Comparison of ENCODE assay signal across 6 cellular contexts in genomic region chr2:242079792-242080191, GRCh38.
DNase-seq lines count a peak whose midpoint lies in the region; ATAC-seq, FAIRE-seq and TF ChIP-seq lines count a peak whose summit lies in the region.
"Not testable (repeated sequence)": the region's sequence is repeated elsewhere in the genome, so short reads cannot be mapped to it uniquely, and the experiment has no call there.

No MANE protein-coding gene starts in this region.

- not testable (repeated sequence) for H2AFZ ChIP-seq in K562 (ENCODE audit: low read depth, low read length); HepG2 (ENCODE audit: low read length)

- intact Hi-C loops in K562 (cut with micrococcal nuclease); heart left ventricle (cut with DNase I); right cardiac atrium (cut with DNase I); HepG2 (cut with micrococcal nuclease; ENCODE audit: unreplicated experiment); right lobe of liver (cut with DNase I); pancreas (cut with DNase I): not testable (repeated sequence)

- not testable (repeated sequence) for H3K4me3 ChIP-seq in K562; heart left ventricle; right cardiac atrium (ENCODE audit: low read length); HepG2 (replicated peaks in 1 of 3; ENCODE audit: insufficient read depth in 1 of 3, low read depth in 2 of 3, low read length in 3 of 3); right lobe of liver; pancreas

- in situ Hi-C loops in K562 (cut with MboI); HepG2 (cut with HindIII; ENCODE audit: extremely low pct_ligation_motif_present, low pct_unique_long_range_greater_than_20kb): not testable (repeated sequence)

- TF ChIP-seq EP300 in K562 (IDR thresholded peaks at IDR 0.05; ENCODE audit: low read length); HepG2 (IDR thresholded peaks at IDR 0.05; ENCODE audit: low read depth in 2 of 2, low read length in 2 of 2); HepG2 (CRISPR knock-in tag; IDR thresholded peaks at IDR 0.05; ENCODE audit: borderline replicate concordance): not testable (repeated sequence)

- not testable (repeated sequence) for H3K79me2 ChIP-seq in K562 (ENCODE audit: control insufficient read depth, insufficient read depth, low read length); HepG2 (ENCODE audit: insufficient read depth, low read length)

- H4K20me1 ChIP-seq in K562 (replicated peaks; ENCODE audit: control insufficient read depth, insufficient read depth, low read length); HepG2 (ENCODE audit: insufficient read depth, low read length): not testable (repeated sequence)

- H3K27ac ChIP-seq in K562 (ENCODE audit: extremely low read depth, low read depth, low read length): not testable (repeated sequence)
- H3K27ac ChIP-seq in heart left ventricle (peak overlapping the region in 7 of 12 donors; percentile 30 to 77 (median 53)), right cardiac atrium (ENCODE audit: low read length) (peak overlapping the region; percentile 72), HepG2 (ENCODE audit: extremely low read length, insufficient read depth, low read length) (peak overlapping the region; percentile 100), right lobe of liver (peak overlapping the region; percentile 87 to 96 (median 89)), pancreas (peak overlapping the region; percentile 86 to 93 (median 90))

- ATAC-seq in K562, heart left ventricle, right cardiac atrium, HepG2, right lobe of liver: not testable (repeated sequence)
- peak; percentile 50 to 77 (median 59) for ATAC-seq in pancreas

- TF ChIP-seq CTCF in K562 (IDR thresholded peaks at IDR 0.05 in 2 of 3, conservative IDR thresholded peaks at IDR 0.05 in 1 of 3; ENCODE audit: insufficient read depth in 2 of 3, low read depth in 1 of 3, low read length in 3 of 3); heart left ventricle (IDR thresholded peaks at IDR 0.05); HepG2 (CRISPR knock-in tag; IDR thresholded peaks at IDR 0.05); right lobe of liver (IDR thresholded peaks at IDR 0.05); pancreas (IDR thresholded peaks at IDR 0.05): not testable (repeated sequence)

- not testable (repeated sequence) for TF ChIP-seq RAD21 in K562 (CRISPR knock-in tag; conservative IDR thresholded peaks at IDR 0.05 in 1 of 2, IDR thresholded peaks at IDR 0.05 in 1 of 2); HepG2 (CRISPR knock-in tag; IDR thresholded peaks at IDR 0.05)

- not testable (repeated sequence) for H3K36me3 ChIP-seq in K562 (ENCODE audit: control insufficient read depth, insufficient read depth, low read length); heart left ventricle; HepG2 (replicated peaks in 1 of 2; ENCODE audit: control insufficient read depth in 1 of 2, insufficient read depth in 2 of 2, low read length in 2 of 2); right lobe of liver; pancreas

- not testable (repeated sequence) for TF ChIP-seq POLR2A in K562 (conservative IDR thresholded peaks at IDR 0.05); heart left ventricle (IDR thresholded peaks at IDR 0.05); HepG2 (IDR thresholded peaks at IDR 0.05; ENCODE audit: insufficient read depth in 1 of 2, low read depth in 2 of 2, low read length in 2 of 2); right lobe of liver (IDR thresholded peaks at IDR 0.05)

- POLR2A ChIA-PET in K562 (lab: Yijun Ruan, JAX): not testable (repeated sequence)
- POLR2A ChIA-PET in HepG2 (lab: Yijun Ruan, JAX): interaction anchor here (2.6 kb wide), 1 partner anchor 8 kb away, joined by 10 read pairs; no protein-coding TSS in a partner anchor

- not testable (repeated sequence) for H3K9ac ChIP-seq in K562 (ENCODE audit: insufficient read depth in 1 of 2, low read depth in 2 of 2, low read length in 2 of 2)
- H3K9ac ChIP-seq in HepG2 (ENCODE audit: insufficient read depth, low read depth, low read length): peak overlapping the region; percentile 83

- H3K9me1 ChIP-seq in K562 (ENCODE audit: control insufficient read depth, insufficient read depth, low read length): not testable (repeated sequence)

- BruUV-seq in K562 (replicated peaks; lab: Mats Ljungman, UMichigan); HepG2 (replicated peaks; lab: Mats Ljungman, UMichigan): not testable (repeated sequence)

- not testable (repeated sequence) for DNase-seq in K562 (ENCODE audit: extremely low read depth in 1 of 4, low spot score in 3 of 4); heart left ventricle; right cardiac atrium; HepG2 (ENCODE audit: low spot score); right lobe of liver
- peak in 3 of 6 donors; percentile 44 to 74 (median 47) for DNase-seq in pancreas

- H3K4me2 ChIP-seq in K562 (ENCODE audit: insufficient read depth, low read length); HepG2 (ENCODE audit: low read depth, low read length): not testable (repeated sequence)

- not testable (repeated sequence) for H3K4me1 ChIP-seq in K562 (replicated peaks in 1 of 2; ENCODE audit: control insufficient read depth in 2 of 2, insufficient read depth in 2 of 2, low read length in 2 of 2); heart left ventricle; right cardiac atrium (ENCODE audit: control insufficient read depth, insufficient read depth, low read length)
- H3K4me1 ChIP-seq in HepG2 (ENCODE audit: insufficient read depth, low read length) (peaks cover 64% of the 10 kb centered on the region), right lobe of liver (peaks cover 0 to 31% (median 14%) of the 10 kb centered on the region in 4 donors), pancreas (peaks cover 12 to 26% (median 25%) of the 10 kb centered on the region in 3 donors)

- FAIRE-seq in K562 (lab: Jason Lieb, UNC): peak; percentile 6
- not testable (repeated sequence) for FAIRE-seq in HepG2 (lab: Jason Lieb, UNC); pancreas (lab: Jason Lieb, UNC)

- not testable (repeated sequence) for H3K9me3 ChIP-seq in K562 (replicated peaks; ENCODE audit: control insufficient read depth, insufficient read depth, low read depth, low read length); heart left ventricle; right cardiac atrium (ENCODE audit: control insufficient read depth, low read length); HepG2 (ENCODE audit: low read length); right lobe of liver; pancreas

- WGBS in K562 (ENCODE audit: insufficient coverage, low coverage, missing lambda C conversion rate): 13% methylated on average over 3 of the region's 7 CpGs
- 75 to 88% (median 82%) methylated on average over 7 of the region's 7 CpGs for WGBS in heart left ventricle, 4 donors
- WGBS in right cardiac atrium: 81% methylated on average over 7 of the region's 7 CpGs
- 97% methylated on average over 7 of the region's 7 CpGs for WGBS in HepG2 (ENCODE audit: low lambda C conversion rate)
- WGBS in right lobe of liver (ENCODE audit: insufficient coverage, low coverage, low lambda C conversion rate, missing lambda C conversion rate): 83% methylated on average over 7 of the region's 7 CpGs
- whole genome bisulfite sequencing in pancreas, 2 donors: 46% methylated on average over 7 of the region's 7 CpGs

- CTCF ChIA-PET in K562 (lab: Yijun Ruan, JAX; ENCODE audit: low intra/inter-chr PET ratio); HepG2 (lab: Yijun Ruan, JAX; ENCODE audit: low intra/inter-chr PET ratio, low total read pairs): not testable (repeated sequence)

- not testable (repeated sequence) for H3K27me3 ChIP-seq in K562 (ENCODE audit: control insufficient read depth in 2 of 2, insufficient read depth in 2 of 2, low read length in 2 of 2); heart left ventricle; right cardiac atrium (ENCODE audit: control insufficient read depth, insufficient read depth); HepG2 (ENCODE audit: control insufficient read depth in 1 of 2, insufficient read depth in 2 of 2, low read length in 2 of 2); right lobe of liver; pancreas
